1 cellular context compared by ENCODE assay signal in genomic region chr1:33004628-33005027, GRCh38.
TF ChIP-seq lines count a peak whose summit lies in the region.

No MANE protein-coding gene starts in this region.

TF ChIP-seq in endothelial cell of umbilical vein, 7 proteins besides CTCF, POLR2A, EP300 and RAD21:
- TF ChIP-seq EZH2 (IDR thresholded peaks at IDR 0.05; ENCODE audit: borderline replicate concordance, low read depth, low read length, severe bottlenecking) (no peak), MAX (IDR thresholded peaks at IDR 0.05; ENCODE audit: insufficient read depth, insufficient read length) (no peak), FOS (IDR thresholded peaks at IDR 0.05; ENCODE audit: borderline replicate concordance, insufficient read depth, low read length) (peak; percentile 27), MYC (IDR thresholded peaks at IDR 0.05; ENCODE audit: low read depth, low read length) (no peak), JUN (IDR thresholded peaks at IDR 0.05; ENCODE audit: borderline replicate concordance, insufficient read depth, insufficient read length, low read depth) (peak; percentile 20), POLR2AphosphoS5 (IDR thresholded peaks at IDR 0.05; ENCODE audit: insufficient read depth, low read depth, low read length) (no peak), GATA2 (IDR thresholded peaks at IDR 0.05; ENCODE audit: insufficient read depth, insufficient read length, low read depth, low read length) (no peak)
TF ChIP-seq in endothelial cell of umbilical vein: peak in this region for 2.
